In the genomic region with DNA sequence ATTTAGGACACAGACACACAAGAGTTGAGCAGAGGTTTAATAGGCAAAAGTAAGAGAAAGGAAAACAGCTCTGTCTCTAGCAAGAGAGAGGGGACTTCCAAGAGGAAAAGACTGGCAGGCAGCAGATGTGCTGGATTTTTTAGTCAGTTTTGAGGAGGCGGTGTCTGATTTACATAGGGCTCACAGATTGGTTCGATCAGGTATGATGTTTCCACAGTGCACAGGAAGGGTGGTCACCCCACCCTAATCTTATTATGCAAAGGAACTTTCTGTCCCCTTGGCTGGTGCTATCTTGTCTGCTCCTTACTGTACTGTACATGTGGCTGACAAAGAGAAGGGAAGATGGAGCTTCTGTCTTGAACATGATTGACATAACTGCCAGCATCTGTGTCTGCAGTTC, we compare ENCODE assay signal across 10 cellular contexts. TPM values are rescaled to one million over a fixed set of nuclear protein-coding genes. Genes with fewer than 3 reads are reported as not detected.
DNase-seq lines count a peak whose midpoint lies in the region; ATAC-seq and TF ChIP-seq lines count a peak whose summit lies in the region.
"Had no signal": no experiment of that assay in that cellular context is flagged by ENCODE, and none has a peak within 500 bp of the region (broad histone marks: within the 10 kb centered on the region; RNA-seq: fewer than 3 reads in every experiment).

No MANE protein-coding gene starts in this region.

- peak; percentile 69 for DNase-seq in GM12865 (ENCODE audit: low read depth)
- peak; percentile 96 for DNase-seq in NCI-H82 treated with DMSO at 0.1 percent for 48 hours (lab: John Stamatoyannopoulos, UW; ENCODE audit: unreplicated experiment)
- peak; percentile 50 for DNase-seq in iris pigment epithelial cell (ENCODE audit: low read depth)
- no peak for DNase-seq in CD8-positive, alpha-beta memory T cell
- no peak for DNase-seq in NCI-H1092 (lab: John Stamatoyannopoulos, UW)
- no peak for DNase-seq in hepatocyte (ENCODE audit: low spot score)
- no peak for DNase-seq in NCI-H2171 treated with DMSO at 0.1 percent for 48 hours (lab: John Stamatoyannopoulos, UW)
- DNase-seq: substantia nigra had no signal

- CTCF ChIA-PET in CD8-positive, alpha-beta memory T cell (lab: Charles Lee) = no interaction called here

- 88% methylated on average over 2 of the region's 2 CpGs for WGBS in hepatocyte (ENCODE audit: low lambda C conversion rate, missing lambda C conversion rate)

- H3K4me2 ChIP-seq in hepatocyte = no peak overlapping the region

- H3K4me1 ChIP-seq in CD8-positive, alpha-beta memory T cell (ENCODE audit: insufficient read depth, low read length) = no peaks in the 10 kb centered on the region
- peaks cover 6% of the 10 kb centered on the region for H3K4me1 ChIP-seq in hepatocyte (ENCODE audit: insufficient read depth)
- H3K4me1 ChIP-seq: SJSA1 had no signal

- peaks cover 0 to 68% (median 10%) of the 10 kb centered on the region in 3 donors for H3K36me3 Mint-ChIP-seq in CD8-positive, alpha-beta memory T cell

- no peaks in the 10 kb centered on the region for H3K27me3 ChIP-seq in CD8-positive, alpha-beta memory T cell (ENCODE audit: insufficient read depth, low read length, poor library complexity, severe bottlenecking)
- H3K27me3 ChIP-seq in hepatocyte = no peaks in the 10 kb centered on the region
- H3K27me3 ChIP-seq: SJSA1 had no signal

- H3K9me3 Mint-ChIP-seq in CD8-positive, alpha-beta memory T cell = no peaks in the 10 kb centered on the region

- H3K4me3 ChIP-seq in GM12865 (ENCODE audit: low read depth, low read length) (no peak overlapping the region), hepatocyte (no peak overlapping the region)
- H3K4me3 ChIP-seq in CD8-positive, alpha-beta memory T cell (ENCODE audit: low read length) = no peak overlapping the region
- H3K4me3 ChIP-seq: SJSA1 had no signal

- H3K27me3 Mint-ChIP-seq in CD8-positive, alpha-beta memory T cell = no peaks in the 10 kb centered on the region

- POLR2A ChIA-PET in CD8-positive, alpha-beta memory T cell (lab: Charles Lee) = no interaction called here

- no peaks in the 10 kb centered on the region for H3K79me2 ChIP-seq in hepatocyte

- no peaks in the 10 kb centered on the region for H3K9me2 ChIP-seq in hepatocyte (replicated peaks; ENCODE audit: insufficient read depth)

- H2AFZ ChIP-seq in hepatocyte = no peak overlapping the region

- no peak overlapping the region for H3K4me3 Mint-ChIP-seq in CD8-positive, alpha-beta memory T cell

- H3K27ac ChIP-seq in CD8-positive, alpha-beta memory T cell (ENCODE audit: low read depth, low read length) = no peak overlapping the region
- no peak overlapping the region for H3K27ac ChIP-seq in hepatocyte
- H3K27ac ChIP-seq: SJSA1 had no signal

- peak; percentile 93 for ATAC-seq in GM21529 (IDR thresholded peaks at IDR 0.05; ENCODE audit: unreplicated experiment)

- no peaks in the 10 kb centered on the region for H4K20me1 ChIP-seq in hepatocyte (ENCODE audit: insufficient read depth, poor library complexity, severe bottlenecking)

- no peaks in the 10 kb centered on the region for H3K9me3 ChIP-seq in CD8-positive, alpha-beta memory T cell (ENCODE audit: low read length)
- H3K9me3 ChIP-seq in hepatocyte (ENCODE audit: low read depth) = no peaks in the 10 kb centered on the region
- H3K9me3 ChIP-seq: SJSA1 had no signal

- H3K36me3 ChIP-seq in CD8-positive, alpha-beta memory T cell (ENCODE audit: insufficient read depth, low read length) = peaks cover 21% of the 10 kb centered on the region
- no peaks in the 10 kb centered on the region for H3K36me3 ChIP-seq in hepatocyte (replicated peaks; ENCODE audit: insufficient read depth, low read depth)

- TF ChIP-seq CTCF in GM12865 (IDR thresholded peaks at IDR 0.05; ENCODE audit: insufficient read depth, low read depth, low read length, missing control alignments) = no peak
- TF ChIP-seq CTCF in hepatocyte (IDR thresholded peaks at IDR 0.05; ENCODE audit: poor library complexity) = no peak

- H3K27ac Mint-ChIP-seq in CD8-positive, alpha-beta memory T cell = peak overlapping the region in 4 of 8 donors; percentile 35 to 88 (median 70)

- peaks cover 0 to 3% (median 1%) of the 10 kb centered on the region in 3 donors for H3K4me1 Mint-ChIP-seq in CD8-positive, alpha-beta memory T cell

RNA-seq across cellular contexts. Expression of a gene that starts 25.3 kb away (rescaled TPM):
- 10 to 100 TPM; 79.1 to 87.7 TPM for total RNA-seq in CD8-positive, alpha-beta memory T cell
- 49.4 TPM for polyA plus RNA-seq in CD8-positive, alpha-beta memory T cell
- 76.9 and 98.9 TPM in 2 replicates for total RNA-seq in hepatocyte
- polyA plus RNA-seq in hepatocyte = 44.0 and 44.6 TPM in 2 replicates

RNA-seq across cellular contexts. Expression of a gene that starts 28.0 kb away (rescaled TPM):
- 10 to 100 TPM; 45.9 to 48.2 TPM for total RNA-seq in CD8-positive, alpha-beta memory T cell
- polyA plus RNA-seq in CD8-positive, alpha-beta memory T cell = 46.0 TPM
- 23.8 and 35.6 TPM in 2 replicates for total RNA-seq in hepatocyte
- 20.0 and 23.7 TPM in 2 replicates for polyA plus RNA-seq in hepatocyte

RNA-seq across cellular contexts. Expression of a gene that starts 36.0 kb away (rescaled TPM):
- not detected for total RNA-seq in CD8-positive, alpha-beta memory T cell
- not detected for polyA plus RNA-seq in CD8-positive, alpha-beta memory T cell
- 0.30 and 0.80 TPM in 2 replicates for total RNA-seq in hepatocyte
- 2.3 and 3.2 TPM in 2 replicates for polyA plus RNA-seq in hepatocyte
- total RNA-seq: SJSA1 had no signal

RNA-seq across cellular contexts. Expression of a gene that starts 45.1 kb away (rescaled TPM):
- total RNA-seq in CD8-positive, alpha-beta memory T cell = 1 to 10 TPM in 1 of 2 experiments, under 1 TPM in 1; 0.69 to 1.8 TPM
- not detected for polyA plus RNA-seq in CD8-positive, alpha-beta memory T cell
- 0.30 and 0.88 TPM in 2 replicates for total RNA-seq in hepatocyte
- 5.8 TPM in 1 of 2 replicates, not detected in the other for polyA plus RNA-seq in hepatocyte

Comparison
In these comparisons a context has a peak if more than half of its experiments do, and no peak if none do; other contexts are left out.
1. DNase-seq: peak in GM12865 (single experiment), NCI-H82 treated with DMSO at 0.1 percent for 48 hours (single experiment) and iris pigment epithelial cell (single experiment); none in CD8-positive, alpha-beta memory T cell (0 of 5), NCI-H1092 (single experiment), hepatocyte (single experiment) and NCI-H2171 treated with DMSO at 0.1 percent for 48 hours (single experiment).